Comparison of ENCODE assay signal across 17 cellular contexts in genomic region chr12:80794506-80794905, GRCh38.
A peak's percentile ranks its signal among the peaks of the same experiment; 100 is the strongest.
DNase-seq lines count a peak whose midpoint lies in the region; ATAC-seq and TF ChIP-seq lines count a peak whose summit lies in the region.
"Had no signal": no experiment of that assay in that cellular context is flagged by ENCODE, and none has a peak within 500 bp of the region (broad histone marks: within the 10 kb centered on the region; RNA-seq: fewer than 3 reads in every experiment).

No MANE protein-coding gene starts in this region.

- no peak overlapping the region for H4K8ac ChIP-seq in H9 (replicated peaks; ENCODE audit: insufficient read length, low read depth, low read length)

- H3K14ac ChIP-seq in H9 (ENCODE audit: insufficient read depth, low read length), result no peak overlapping the region

- no peak overlapping the region for H3K9ac ChIP-seq in H9 (ENCODE audit: extremely low read depth, insufficient read length, low read length)

- H3T11ph ChIP-seq in H9 (ENCODE audit: low read length), result no peak overlapping the region

- DNase-seq in H9, result no peak
- DNase-seq in NCI-H82 (lab: John Stamatoyannopoulos, UW), result peak; percentile 61
- DNase-seq in fibroblast of peridontal ligament (ENCODE audit: extremely low read depth), result peak; percentile 57
- peak; percentile 43 for DNase-seq in pons (ENCODE audit: low spot score)
- DNase-seq: C1 segment of cervical spinal cord; CD8-positive, alpha-beta memory T cell; HCEC 1CT; NCI-H1105; NCI-H2227 treated with DMSO at 0.1 percent for 48 hours; NCI-H510A treated with DMSO at 0.1 percent for 48 hours; NCI-H774; PC-9; SIG-M5 had no signal

- no peaks in the 10 kb centered on the region for H3K79me2 ChIP-seq in H9 (ENCODE audit: insufficient read depth, low read length)

- H3K4me1 Mint-ChIP-seq in H9, result peaks cover 38 to 43% of the 10 kb centered on the region in 2 experiments
- H3K4me1 Mint-ChIP-seq: CD8-positive, alpha-beta memory T cell had no signal

- peak overlapping the region in 2 of 3 experiments; percentile 86 to 93; a peak in 4 of 7 replicates for H3K27ac Mint-ChIP-seq in H9
- H3K27ac Mint-ChIP-seq: CD8-positive, alpha-beta memory T cell had no signal

- H2BK15ac ChIP-seq in H9 (ENCODE audit: low read depth, low read length), result no peak overlapping the region

- no peaks in the 10 kb centered on the region for H3K9me3 ChIP-seq in H9 (ENCODE audit: control insufficient read depth, low read depth, low read length)

- no peak for ATAC-seq in GM21576 (IDR thresholded peaks at IDR 0.05; ENCODE audit: unreplicated experiment)
- ATAC-seq in HG02678 (IDR thresholded peaks at IDR 0.05; ENCODE audit: unreplicated experiment), result no peak
- ATAC-seq in SK-N-SH treated with all-trans-retinoic acid at 6 μM for 48 hours, result no peak

- no peak overlapping the region for H2AK5ac ChIP-seq in H9 (ENCODE audit: insufficient read length, low read length)

- no peaks in the 10 kb centered on the region for H3K27me3 ChIP-seq in H9 (ENCODE audit: insufficient read depth, low read length)

- H3K27ac ChIP-seq in H9 (ENCODE audit: insufficient read length, low read depth, low read length), result no peak overlapping the region
- H3K27ac ChIP-seq: PC-9, RWPE1 had no signal

- no peaks in the 10 kb centered on the region for H3K79me1 ChIP-seq in H9 (ENCODE audit: insufficient read depth, low read depth, low read length, poor library complexity, severe bottlenecking)

- H3K23me2 ChIP-seq in H9 (ENCODE audit: insufficient read length, low read depth, low read length, poor library complexity, severe bottlenecking), result no peaks in the 10 kb centered on the region

- H3K4me1 ChIP-seq in H9 (ENCODE audit: insufficient read depth, low read length), result peaks cover 6% of the 10 kb centered on the region; the same call in 1 of the 2 replicates

- no CpG with 5 or more reads among the region's 2 CpGs for WGBS in H9 (ENCODE audit: extremely low coverage, insufficient read length, low lambda C conversion rate)

- no peak overlapping the region for H3K18ac ChIP-seq in H9 (ENCODE audit: insufficient read length, low read depth, low read length)

- H2AFZ ChIP-seq in H9 (ENCODE audit: low read length), result no peak overlapping the region
- H2AFZ ChIP-seq: PC-9 had no signal

- no peak overlapping the region for H4K91ac ChIP-seq in H9 (ENCODE audit: insufficient read length, low read depth, low read length)

- H3K27me3 Mint-ChIP-seq in H9 (ENCODE audit: low read depth), result no peaks in the 10 kb centered on the region
- H3K27me3 Mint-ChIP-seq: CD8-positive, alpha-beta memory T cell had no signal

- H2BK20ac ChIP-seq in H9 (ENCODE audit: low read depth, low read length, poor library complexity, severe bottlenecking), result no peak overlapping the region

- no peak overlapping the region for H3K4me3 Mint-ChIP-seq in H9
- H3K4me3 Mint-ChIP-seq: CD8-positive, alpha-beta memory T cell had no signal

- no peak overlapping the region for H2BK120ac ChIP-seq in H9 (ENCODE audit: low read depth, low read length, poor library complexity, severe bottlenecking)

- no peak overlapping the region for H3K23ac ChIP-seq in H9 (ENCODE audit: insufficient read length, low read depth, low read length)

- H4K20me1 ChIP-seq in H9 (ENCODE audit: control insufficient read depth, insufficient read depth, insufficient read length), result no peaks in the 10 kb centered on the region

- no peak overlapping the region for H3K4me2 ChIP-seq in H9 (ENCODE audit: insufficient read depth, insufficient read length, low read length)
- H3K4me2 ChIP-seq: PC-9 had no signal

- H2BK12ac ChIP-seq in H9 (ENCODE audit: insufficient read length, low read depth, low read length), result no peak overlapping the region

- no peak overlapping the region for H3K4ac ChIP-seq in H9 (ENCODE audit: low read depth, low read length)

- no peak overlapping the region for H4K5ac ChIP-seq in H9 (ENCODE audit: insufficient read length, low read depth, low read length)

- no peak for TF ChIP-seq CTCF in H9 (conservative IDR thresholded peaks at IDR 0.05)

- H2BK5ac ChIP-seq in H9 (ENCODE audit: insufficient read length, low read length), result no peak overlapping the region

- H3K56ac ChIP-seq in H9 (ENCODE audit: insufficient read length, low read depth, low read length), result no peak overlapping the region

- peaks cover 0 to 2% of the 10 kb centered on the region in 2 experiments; a peak in 1 of 5 replicates for H3K9me3 Mint-ChIP-seq in H9

- peaks cover 0 to 5% (median 4%) of the 10 kb centered on the region in 3 experiments; a peak in 4 of 7 replicates for H3K36me3 Mint-ChIP-seq in H9 (ENCODE audit: insufficient read depth in 1 of 3, low read depth in 3 of 3)
- H3K36me3 Mint-ChIP-seq: CD8-positive, alpha-beta memory T cell had no signal

TF ChIP-seq in SK-N-SH treated with all-trans-retinoic acid at 6 μM for 48 hours, 23 proteins besides CTCF, POLR2A, EP300 and RAD21:
- no peak for TF ChIP-seq ISL1 (CRISPR knock-in tag; IDR thresholded peaks at IDR 0.05)
- TF ChIP-seq ESRRG (CRISPR knock-in tag; IDR thresholded peaks at IDR 0.05), result no peak
- no peak for TF ChIP-seq ZNF565 (CRISPR knock-in tag; conservative IDR thresholded peaks at IDR 0.05; ENCODE audit: low read depth)
- TF ChIP-seq, protein P1, sequence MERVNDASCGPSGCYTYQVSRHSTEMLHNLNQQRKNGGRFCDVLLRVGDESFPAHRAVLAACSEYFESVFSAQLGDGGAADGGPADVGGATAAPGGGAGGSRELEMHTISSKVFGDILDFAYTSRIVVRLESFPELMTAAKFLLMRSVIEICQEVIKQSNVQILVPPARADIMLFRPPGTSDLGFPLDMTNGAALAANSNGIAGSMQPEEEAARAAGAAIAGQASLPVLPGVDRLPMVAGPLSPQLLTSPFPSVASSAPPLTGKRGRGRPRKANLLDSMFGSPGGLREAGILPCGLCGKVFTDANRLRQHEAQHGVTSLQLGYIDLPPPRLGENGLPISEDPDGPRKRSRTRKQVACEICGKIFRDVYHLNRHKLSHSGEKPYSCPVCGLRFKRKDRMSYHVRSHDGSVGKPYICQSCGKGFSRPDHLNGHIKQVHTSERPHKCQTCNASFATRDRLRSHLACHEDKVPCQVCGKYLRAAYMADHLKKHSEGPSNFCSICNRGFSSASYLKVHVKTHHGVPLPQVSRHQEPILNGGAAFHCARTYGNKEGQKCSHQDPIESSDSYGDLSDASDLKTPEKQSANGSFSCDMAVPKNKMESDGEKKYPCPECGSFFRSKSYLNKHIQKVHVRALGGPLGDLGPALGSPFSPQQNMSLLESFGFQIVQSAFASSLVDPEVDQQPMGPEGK (CRISPR knock-in tag; IDR thresholded peaks at IDR 0.05; ENCODE audit: borderline replicate concordance), result no peak
- TF ChIP-seq OSR1 (CRISPR knock-in tag; IDR thresholded peaks at IDR 0.05), result no peak
